In the genomic region with DNA sequence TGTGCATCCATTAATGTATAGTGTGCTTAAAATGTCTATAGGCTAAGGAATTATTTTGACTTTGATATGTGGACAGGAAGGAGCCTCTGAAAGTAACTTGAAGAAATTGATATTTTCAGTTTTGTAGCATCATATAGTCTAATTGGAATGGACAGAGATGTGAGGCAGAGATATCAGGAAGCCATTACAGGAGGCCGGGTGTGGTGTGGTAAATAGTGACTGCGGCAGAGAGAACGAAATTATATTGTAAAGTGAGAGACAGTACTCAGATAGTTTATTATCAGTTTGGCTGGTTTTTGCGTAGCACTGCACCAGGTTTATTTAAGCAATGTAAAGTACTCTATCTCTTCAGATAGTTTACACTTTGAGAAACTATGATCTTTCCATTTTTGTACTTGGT, we compare ENCODE assay signal across 27 cellular contexts.
"Had no signal": no experiment of that assay in that cellular context is flagged by ENCODE, and none has a peak within 500 bp of the region (broad histone marks: within the 10 kb centered on the region; RNA-seq: fewer than 3 reads in every experiment).

No MANE protein-coding gene starts in this region.

- H3K36me3 ChIP-seq: heart left ventricle, left ventricle myocardium inferior, neural progenitor cell, neutrophil had no signal

- ATAC-seq: heart left ventricle; naive thymus-derived CD4-positive, alpha-beta T cell; right cardiac atrium; sciatic nerve; stimulated activated naive B cell treated with anti-CD40 and anti-IgM and Interleukin-4, amounts not matched to agents 10 μg/mL and 1 μg/mL and 100 μg/mL, for 72 hours; stimulated activated naive CD8-positive, alpha-beta T cell treated with anti-CD3 and anti-CD28 coated beads, Interleukin-15, amount 100 ng/mL, for 72 hours had no signal

- H3K27me3 Mint-ChIP-seq: naive thymus-derived CD4-positive, alpha-beta T cell; progenitor cell of endocrine pancreas; stimulated activated naive B cell treated with anti-CD40 and anti-IgM and Interleukin-4, amounts not matched to agents 10 μg/mL and 1 μg/mL and 100 μg/mL, for 72 hours; stimulated activated naive CD8-positive, alpha-beta T cell treated with anti-CD3 and anti-CD28 coated beads, Interleukin-15, amount 100 ng/mL, for 72 hours had no signal

- H3K4me3 ChIP-seq: heart left ventricle, left ventricle myocardium inferior, lung, neural progenitor cell, skin epidermis, transverse colon, upper lobe of left lung, vagina had no signal

- DNase-seq: heart left ventricle; hypothalamus; islet precursor cell; left ventricle myocardium inferior; mesendoderm; naive thymus-derived CD4-positive, alpha-beta T cell; nephron progenitor cell; occipital lobe; right cardiac atrium; stimulated activated CD4-positive, alpha-beta T cell treated with anti-CD3 and anti-CD28 coated beads, Interleukin-12 subunit alpha, Interleukin-12 subunit beta, amount 100 ng/mL, for 4 hours; stimulated activated CD4-positive, alpha-beta T cell treated with anti-CD3 and anti-CD28 coated beads, Interleukin-15, amount 100 ng/mL, for 24 hours; stimulated activated CD4-positive, alpha-beta T cell treated with anti-CD3 and anti-CD28 coated beads, Interleukin-2, amount 100 ng/mL, for 24 hours; stimulated activated CD4-positive, alpha-beta T cell treated with anti-CD3 and anti-CD28 coated beads, Interleukin-4, amount 100 ng/mL, for 1 hour; stimulated activated naive B cell treated with anti-CD40 and anti-IgM and Interleukin-4, amounts not matched to agents 10 μg/mL and 1 μg/mL and 100 μg/mL, for 72 hours; stimulated activated naive CD8-positive, alpha-beta T cell treated with anti-CD3 and anti-CD28 coated beads, Interleukin-15, amount 100 ng/mL, for 72 hours; substantia nigra; transverse colon; upper lobe of left lung had no signal

- H3K4me3 Mint-ChIP-seq: mesothelial cell of epicardium; naive thymus-derived CD4-positive, alpha-beta T cell; nephron progenitor cell; neural progenitor cell; stimulated activated naive B cell treated with anti-CD40 and anti-IgM and Interleukin-4, amounts not matched to agents 10 μg/mL and 1 μg/mL and 100 μg/mL, for 72 hours; stimulated activated naive CD8-positive, alpha-beta T cell treated with anti-CD3 and anti-CD28 coated beads, Interleukin-15, amount 100 ng/mL, for 72 hours had no signal

- H3K4me1 ChIP-seq: heart left ventricle, left ventricle myocardium inferior, neural progenitor cell, parathyroid adenoma, transverse colon, upper lobe of left lung, vagina had no signal

- H3K9me3 ChIP-seq: heart left ventricle, left ventricle myocardium inferior, neutrophil, transverse colon, upper lobe of left lung, vagina had no signal

- H3K27ac Mint-ChIP-seq: mesothelial cell of epicardium; naive thymus-derived CD4-positive, alpha-beta T cell; nephron progenitor cell; neural progenitor cell; progenitor cell of endocrine pancreas; stimulated activated naive B cell treated with anti-CD40 and anti-IgM and Interleukin-4, amounts not matched to agents 10 μg/mL and 1 μg/mL and 100 μg/mL, for 72 hours; stimulated activated naive CD8-positive, alpha-beta T cell treated with anti-CD3 and anti-CD28 coated beads, Interleukin-15, amount 100 ng/mL, for 72 hours had no signal

- H3K36me3 Mint-ChIP-seq: mesothelial cell of epicardium had no signal

- H3K9me3 Mint-ChIP-seq: mesothelial cell of epicardium; nephron progenitor cell; neural progenitor cell; stimulated activated naive B cell treated with anti-CD40 and anti-IgM and Interleukin-4, amounts not matched to agents 10 μg/mL and 1 μg/mL and 100 μg/mL, for 72 hours had no signal

- H3K27ac ChIP-seq: heart left ventricle, left ventricle myocardium inferior, neural progenitor cell, neutrophil, parathyroid adenoma, skin epidermis, transverse colon, upper lobe of left lung, vagina had no signal

- H3K4me1 Mint-ChIP-seq: mesothelial cell of epicardium, nephron progenitor cell, neural progenitor cell had no signal

- H3K27me3 ChIP-seq: heart left ventricle, neural progenitor cell, neutrophil, transverse colon, upper lobe of left lung, vagina had no signal
